In the genomic region with DNA sequence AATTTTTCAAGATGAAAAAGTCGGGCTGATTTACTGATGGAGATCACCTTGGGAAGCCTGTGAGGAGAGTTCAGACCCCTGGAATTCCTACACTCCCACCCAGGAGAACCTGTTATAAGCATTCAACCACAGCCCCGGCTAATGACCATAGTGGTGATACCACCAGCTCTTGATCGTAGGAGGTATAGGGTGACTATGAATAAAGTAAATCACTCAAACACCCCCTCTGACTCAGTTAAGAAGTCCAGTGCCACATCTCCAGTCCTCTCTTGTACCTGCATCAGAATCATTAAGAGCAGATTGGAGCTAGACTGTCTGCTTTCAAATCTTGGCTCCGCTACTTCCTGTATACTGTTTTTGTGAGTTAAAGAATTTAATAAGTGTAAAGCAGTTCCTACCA, we compare ENCODE assay signal across 12 cellular contexts.
DNase-seq lines count a peak whose midpoint lies in the region; ATAC-seq and TF ChIP-seq lines count a peak whose summit lies in the region.
"Had no signal": no experiment of that assay in that cellular context is flagged by ENCODE, and none has a peak within 500 bp of the region (broad histone marks: within the 10 kb centered on the region; RNA-seq: fewer than 3 reads in every experiment).

No MANE protein-coding gene starts in this region.

- H3K27ac Mint-ChIP-seq in CD8-positive, alpha-beta T cell: peak overlapping the region; percentile 60
- H3K27ac Mint-ChIP-seq in natural killer cell (peak overlapping the region; percentile 88 to 90), mesothelial cell of epicardium (no peak overlapping the region)
- H3K27ac Mint-ChIP-seq: H9 had no signal

- H3K36me3 ChIP-seq in CD8-positive, alpha-beta T cell (ENCODE audit: insufficient read depth, low read length): no peaks in the 10 kb centered on the region
- H3K36me3 ChIP-seq: left ventricle myocardium inferior had no signal

- intact Hi-C loops in CD8-positive, alpha-beta T cell (cut with DNase I, micrococcal nuclease): loop anchor here (10.0 kb wide), 2 partner anchors 779 to 1069 kb away; a partner anchor contains a TSS
- intact Hi-C loops in natural killer cell (cut with micrococcal nuclease): loop anchor here (10.0 kb wide), 1 partner anchor 779 kb away; a partner anchor contains a TSS

- peak overlapping the region; percentile 11 for H3K4me3 Mint-ChIP-seq in CD8-positive, alpha-beta T cell
- H3K4me3 Mint-ChIP-seq in natural killer cell: peak overlapping the region; percentile 5
- H3K4me3 Mint-ChIP-seq in mesothelial cell of epicardium: no peak overlapping the region
- H3K4me3 Mint-ChIP-seq: H9 had no signal

- peaks cover 9% of the 10 kb centered on the region for H3K36me3 Mint-ChIP-seq in CD8-positive, alpha-beta T cell
- H3K36me3 Mint-ChIP-seq in natural killer cell: peaks cover 7% of the 10 kb centered on the region
- peaks cover 2% of the 10 kb centered on the region for H3K36me3 Mint-ChIP-seq in mesothelial cell of epicardium

- no peak for TF ChIP-seq CTCF in CD8-positive, alpha-beta T cell (IDR thresholded peaks at IDR 0.05)
- TF ChIP-seq CTCF in NB4 (IDR thresholded peaks at IDR 0.05; ENCODE audit: low read depth, low read length) (no peak), astrocyte of the spinal cord (IDR thresholded peaks at IDR 0.05; ENCODE audit: low read depth, low read length) (no peak), natural killer cell (IDR thresholded peaks at IDR 0.05) (no peak), mesothelial cell of epicardium (IDR thresholded peaks at IDR 0.05; ENCODE audit: unreplicated experiment) (no peak)

- H3K4me1 Mint-ChIP-seq in CD8-positive, alpha-beta T cell (ENCODE audit: low read depth): peaks cover 56% of the 10 kb centered on the region
- H3K4me1 Mint-ChIP-seq in natural killer cell (peaks cover 38 to 47% of the 10 kb centered on the region in 2 donors), mesothelial cell of epicardium (peaks cover 44% of the 10 kb centered on the region)

- CTCF ChIA-PET in CD8-positive, alpha-beta T cell (lab: Charles Lee): interaction anchor here (1.1 kb wide), 1 partner anchor 36 kb away, joined by 3 read pairs; no protein-coding TSS in a partner anchor

- in situ Hi-C loops in astrocyte of the spinal cord (cut with HindIII; ENCODE audit: low sequenced_read_pairs): no loop called here

- TF ChIP-seq POLR2A in NB4 (IDR thresholded peaks at IDR 0.05; ENCODE audit: extremely low read depth, insufficient read length): no peak

- H3K27me3 ChIP-seq in CD8-positive, alpha-beta T cell (ENCODE audit: insufficient read depth, low read length): no peaks in the 10 kb centered on the region

- POLR2A ChIA-PET in CD8-positive, alpha-beta T cell (lab: Charles Lee): interaction anchor here (1.7 kb wide), 1 partner anchor 41 kb away, joined by 3 read pairs; no protein-coding TSS in a partner anchor

- no peaks in the 10 kb centered on the region for H3K27me3 Mint-ChIP-seq in CD8-positive, alpha-beta T cell (ENCODE audit: low read depth)
- H3K27me3 Mint-ChIP-seq in natural killer cell (ENCODE audit: low read depth in 2 of 2) (no peaks in the 10 kb centered on the region), mesothelial cell of epicardium (ENCODE audit: low read depth) (no peaks in the 10 kb centered on the region)

- no peak overlapping the region for H3K27ac ChIP-seq in CD8-positive, alpha-beta T cell (ENCODE audit: low read depth, low read length)
- H3K27ac ChIP-seq: left ventricle myocardium inferior, VCaP had no signal

- peak; percentile 29 for ATAC-seq in CD8-positive, alpha-beta T cell
- peak in 1 of 3 donors; percentile 8 for ATAC-seq in natural killer cell

- no peak for DNase-seq in CD8-positive, alpha-beta T cell
- DNase-seq in NB4 (ENCODE audit: low read depth) (peak; percentile 35), astrocyte of the spinal cord (ENCODE audit: low read depth, low spot score) (peak; percentile 30), natural killer cell (no peak), GDM1 (lab: John Stamatoyannopoulos, UW) (no peak), mesothelial cell of epicardium (ENCODE audit: low spot score in 2 of 2, unreplicated experiment in 2 of 2) (no peak), OCI-M1 (lab: John Stamatoyannopoulos, UW) (no peak)
- DNase-seq: amygdala, H9, left ventricle myocardium inferior, NCI-H1417 had no signal

- no peaks in the 10 kb centered on the region for H3K9me3 Mint-ChIP-seq in CD8-positive, alpha-beta T cell
- no peaks in the 10 kb centered on the region for H3K9me3 Mint-ChIP-seq in natural killer cell
- peaks cover 18% of the 10 kb centered on the region for H3K9me3 Mint-ChIP-seq in mesothelial cell of epicardium

- H3K4me1 ChIP-seq in CD8-positive, alpha-beta T cell (ENCODE audit: insufficient read depth, low read length): peaks cover 6% of the 10 kb centered on the region
- H3K4me1 ChIP-seq: left ventricle myocardium inferior had no signal

- no peaks in the 10 kb centered on the region for H3K9me3 ChIP-seq in CD8-positive, alpha-beta T cell (ENCODE audit: low read length)
- H3K9me3 ChIP-seq: left ventricle myocardium inferior had no signal

- no peak overlapping the region for H3K4me3 ChIP-seq in CD8-positive, alpha-beta T cell (ENCODE audit: low read depth, low read length)
- H3K4me3 ChIP-seq in NB4 (ENCODE audit: low read depth, low read length) (peak overlapping the region; percentile 92), astrocyte of the spinal cord (ENCODE audit: low read depth, low read length) (peak overlapping the region; percentile 69)
- H3K4me3 ChIP-seq: left ventricle myocardium inferior had no signal

Comparison
In these comparisons a context has a peak if more than half of its experiments do, and no peak if none do; other contexts are left out.
1. DNase-seq: peak in NB4 (single experiment) and astrocyte of the spinal cord (single experiment); none in CD8-positive, alpha-beta T cell (0 of 7), natural killer cell (single experiment), GDM1 (single experiment), mesothelial cell of epicardium (0 of 2) and OCI-M1 (single experiment).